ENCODE assay signal across 9 cellular contexts in genomic region chr14:47674546-47675238, GRCh38. TPM values are rescaled to one million over a fixed set of nuclear protein-coding genes. Genes with fewer than 3 reads are reported as not detected.
DNase-seq lines count a peak whose midpoint lies in the region; TF ChIP-seq lines count a peak whose summit lies in the region.
"Had no signal": no experiment of that assay in that cellular context is flagged by ENCODE, and none has a peak within 500 bp of the region (broad histone marks: within the 10 kb centered on the region; RNA-seq: fewer than 3 reads in every experiment).

No MANE protein-coding gene starts in this region.

- H3K9me3 ChIP-seq in SK-N-MC (ENCODE audit: low read depth, low read length) (no peaks in the 10 kb centered on the region), iPS-18c (ENCODE audit: control insufficient read depth, insufficient read depth, low read length) (no peaks in the 10 kb centered on the region), skeletal muscle tissue (ENCODE audit: control insufficient read depth in 3 of 3, low read length in 3 of 3) (no peaks in the 10 kb centered on the region), prostate gland (no peaks in the 10 kb centered on the region), MM.1S (replicated peaks; ENCODE audit: insufficient read depth, low read length) (no peaks in the 10 kb centered on the region)

- H3K4me1 ChIP-seq in skeletal muscle tissue (ENCODE audit: control insufficient read depth in 3 of 3, insufficient read depth in 3 of 3, low read length in 3 of 3) (peaks cover 4 to 11% (median 8%) of the 10 kb centered on the region in 3 donors), prostate gland (replicated peaks) (no peaks in the 10 kb centered on the region), MM.1S (ENCODE audit: low read length) (no peaks in the 10 kb centered on the region)

- peaks cover 15% of the 10 kb centered on the region for H3K9me3 Mint-ChIP-seq in HFFc6

- H3K27ac ChIP-seq in SK-N-MC = no peak overlapping the region
- H3K27ac ChIP-seq in skeletal muscle tissue (ENCODE audit: low read depth, low read length) = no peak overlapping the region
- H3K27ac ChIP-seq in prostate gland = no peak overlapping the region
- no peak overlapping the region for H3K27ac ChIP-seq in MM.1S (ENCODE audit: low read length)

- no peaks in the 10 kb centered on the region for H4K20me1 ChIP-seq in MM.1S (ENCODE audit: insufficient read depth, low read length)

- no peaks in the 10 kb centered on the region for H3F3A ChIP-seq in MM.1S (ENCODE audit: insufficient read depth, low read length)

- no peak for TF ChIP-seq CTCF in prostate gland (IDR thresholded peaks at IDR 0.05)
- no peak for TF ChIP-seq CTCF in HFFc6 (IDR thresholded peaks at IDR 0.05)
- no peak for TF ChIP-seq CTCF in MM.1S (IDR thresholded peaks at IDR 0.05; ENCODE audit: low read length)

- H2AFZ ChIP-seq in MM.1S (ENCODE audit: low read length) = no peak overlapping the region

- H3K4me2 ChIP-seq in MM.1S (ENCODE audit: low read depth, low read length) = no peak overlapping the region

- H3K36me3 ChIP-seq in SK-N-MC (ENCODE audit: insufficient read depth, low read length) = no peaks in the 10 kb centered on the region
- no peaks in the 10 kb centered on the region for H3K36me3 ChIP-seq in skeletal muscle tissue (ENCODE audit: control insufficient read depth in 3 of 3, insufficient read depth in 3 of 3, low read length in 3 of 3)
- no peaks in the 10 kb centered on the region for H3K36me3 ChIP-seq in prostate gland
- no peaks in the 10 kb centered on the region for H3K36me3 ChIP-seq in MM.1S (replicated peaks; ENCODE audit: insufficient read depth, low read length)

- H3K9ac ChIP-seq in SK-N-MC (ENCODE audit: insufficient read length) (no peak overlapping the region), skeletal muscle tissue (ENCODE audit: low read depth in 1 of 3, low read length in 3 of 3) (no peak overlapping the region), MM.1S (ENCODE audit: low read length) (no peak overlapping the region)

- H3K9me2 ChIP-seq in MM.1S (replicated peaks; ENCODE audit: insufficient read depth, low read length) = no peaks in the 10 kb centered on the region

- WGBS in prostate gland = 2% methylated on average over 62 of the region's 71 CpGs

- H3K4me3 ChIP-seq in SK-N-MC (peak overlapping the region; percentile 74), iPS-18c (ENCODE audit: insufficient read depth, low read depth, low read length) (peak overlapping the region; percentile 67), skeletal muscle tissue (ENCODE audit: low read length in 3 of 3) (peak overlapping the region in 2 of 3 donors; percentile 9 to 54), prostate gland (no peak overlapping the region), MM.1S (ENCODE audit: low read length) (no peak overlapping the region)

- no peak for TF ChIP-seq POLR2A in prostate gland (IDR thresholded peaks at IDR 0.05)

- H3K36me3 Mint-ChIP-seq in HFFc6 (ENCODE audit: low read depth) = no peaks in the 10 kb centered on the region

- no peaks in the 10 kb centered on the region for H3K4me1 Mint-ChIP-seq in HFFc6 (ENCODE audit: low read depth)

- no peaks in the 10 kb centered on the region for H3K79me2 ChIP-seq in MM.1S (ENCODE audit: low read length)

- no peak overlapping the region for H3K4me3 Mint-ChIP-seq in HFFc6

- H3K27ac Mint-ChIP-seq in HFFc6 = no peak overlapping the region

- intact Hi-C loops in prostate gland (cut with DNase I) = no loop called here

- no peaks in the 10 kb centered on the region; the same call in none of the 2 replicates for H3K27me3 Mint-ChIP-seq in HFFc6 (ENCODE audit: insufficient read depth)

- H3K27me3 ChIP-seq in skeletal muscle tissue (ENCODE audit: control insufficient read depth in 3 of 3, insufficient read depth in 3 of 3, low read length in 3 of 3) = peaks cover 28 to 44% (median 43%) of the 10 kb centered on the region in 3 donors
- peaks cover 16% of the 10 kb centered on the region for H3K27me3 ChIP-seq in prostate gland (replicated peaks; ENCODE audit: insufficient read depth)
- H3K27me3 ChIP-seq in MM.1S (replicated peaks; ENCODE audit: insufficient read depth, low read length) = no peaks in the 10 kb centered on the region

- DNase-seq in NCI-H2081 (lab: John Stamatoyannopoulos, UW) (peak; percentile 0 to 35), NCI-H2081 treated with DMSO at 0.1 percent for 48 hours (lab: John Stamatoyannopoulos, UW) (no peak), SK-N-MC (ENCODE audit: low read depth, low spot score) (no peak), prostate gland (ENCODE audit: low spot score) (no peak), HFFc6 (no peak), MM.1S (no peak)
- DNase-seq: stimulated activated CD4-positive, alpha-beta T cell treated with anti-CD3 and anti-CD28 coated beads, Interleukin-4, amount 100 ng/mL, for 24 hours had no signal

RNA-seq across cellular contexts. Expression of gene MDGA2, which starts 0.7 kb away (rescaled TPM):
- 2.1 TPM for total RNA-seq in skeletal muscle tissue
- 1 to 10 TPM in 1 of 2 donors, not detected in 1; 2.1 TPM for total RNA-seq in prostate gland
- not detected for total RNA-seq in HFFc6 (2021; fragmentation: NEBNext Ultra II Directional; extraction: Animal tissue kit (Norgen Biotek cat#: 25700))

Comparison
In these comparisons a context has a peak if more than half of its experiments do, and no peak if none do; other contexts are left out.
1. DNase-seq: peak in NCI-H2081 (2 of 2); none in NCI-H2081 treated with DMSO at 0.1 percent for 48 hours (single experiment), SK-N-MC (single experiment), prostate gland (single experiment), HFFc6 (single experiment) and MM.1S (single experiment).
2. H3K4me3 ChIP-seq: peak in SK-N-MC (single experiment), iPS-18c (single experiment) and skeletal muscle tissue (2 of 3); none in prostate gland (0 of 2) and MM.1S (single experiment).